In genomic region chr4:47032405-47033106, GRCh38 we compare ENCODE assay signal across 8 cellular contexts. TPM values are rescaled to one million over a fixed set of nuclear protein-coding genes. Genes with fewer than 3 reads are reported as not detected.
A peak's percentile ranks its signal among the peaks of the same experiment; 100 is the strongest.
DNase-seq lines count a peak whose midpoint lies in the region; ATAC-seq and TF ChIP-seq lines count a peak whose summit lies in the region.

No MANE protein-coding gene starts in this region.

- no peaks in the 10 kb centered on the region for H3K9me3 ChIP-seq in Panc1 (ENCODE audit: control insufficient read depth, insufficient read depth, low read depth, low read length)
- H3K9me3 ChIP-seq in ascending aorta, result no peaks in the 10 kb centered on the region
- no peaks in the 10 kb centered on the region for H3K9me3 ChIP-seq in right cardiac atrium (ENCODE audit: control insufficient read depth, low read length)
- H3K9me3 ChIP-seq in psoas muscle, result no peaks in the 10 kb centered on the region

- CTCF ChIA-PET in Panc1 (lab: Charles Lee), result no interaction called here

- peak; percentile 50 for DNase-seq in DMS 273 treated with DMSO at 0.1 percent for 48 hours (lab: John Stamatoyannopoulos, UW)
- DNase-seq in Panc1 (ENCODE audit: low read depth, low spot score), result peak; percentile 55
- peak in 1 of 2 donors; percentile 65 for DNase-seq in ascending aorta (ENCODE audit: low spot score in 2 of 2)
- DNase-seq in right cardiac atrium, result peak; percentile 64 to 86 (median 83)
- peak in 1 of 2 donors; percentile 12 for DNase-seq in psoas muscle
- no peak for DNase-seq in effector CD8-positive, alpha-beta T cell (lab: John Stamatoyannopoulos, UW)

- no peaks in the 10 kb centered on the region for H3K36me3 ChIP-seq in Panc1 (ENCODE audit: control insufficient read depth, insufficient read depth, low read length)
- no peaks in the 10 kb centered on the region for H3K36me3 ChIP-seq in ascending aorta
- H3K36me3 ChIP-seq in psoas muscle (ENCODE audit: insufficient read depth in 1 of 2, low read depth in 1 of 2), result no peaks in the 10 kb centered on the region

- ATAC-seq in GM19468 (IDR thresholded peaks at IDR 0.05; ENCODE audit: extremely low read depth, unreplicated experiment), result peak; percentile 83
- peak; percentile 76 for ATAC-seq in HG03558 (IDR thresholded peaks at IDR 0.05; ENCODE audit: extremely low read depth, unreplicated experiment)
- peak; percentile 94 for ATAC-seq in Panc1
- peak; percentile 96 to 98 for ATAC-seq in right cardiac atrium
- ATAC-seq in psoas muscle, result no peak

- H3K27me3 ChIP-seq in Panc1 (ENCODE audit: control insufficient read depth, insufficient read depth, low read length), result 0 out of 2 replicates have a peak, but pooled peaks cover 5% of the 10 kb centered on the region
- H3K27me3 ChIP-seq in ascending aorta, result no peaks in the 10 kb centered on the region
- no peaks in the 10 kb centered on the region for H3K27me3 ChIP-seq in right cardiac atrium (ENCODE audit: control insufficient read depth, insufficient read depth)
- peaks cover 0 to 25% (median 10%) of the 10 kb centered on the region in 3 donors for H3K27me3 ChIP-seq in psoas muscle (ENCODE audit: insufficient read depth in 3 of 3, low read length in 2 of 3)

- 2% methylated on average over 47 of the region's 47 CpGs for WGBS in right cardiac atrium
- WGBS in psoas muscle, 3 donors, result 3 to 4% (median 4%) methylated on average over 42 to 47 of the region's 47 CpGs

- in situ Hi-C loops in Panc1 (cut with HindIII; ENCODE audit: low pct_unique_long_range_greater_than_20kb, low sequenced_read_pairs), result no loop called here

- H3K4me3 ChIP-seq in Panc1 (ENCODE audit: low read depth in 2 of 2, low read length in 2 of 2) (peak overlapping the region; percentile 37 to 60), ascending aorta (peak overlapping the region; percentile 40 to 48), right cardiac atrium (ENCODE audit: low read length) (peak overlapping the region; percentile 29), psoas muscle (peak overlapping the region; percentile 43)

- no TSS peak for BruUV-seq in Panc1 (replicated peaks; lab: Mats Ljungman, UMichigan)

- POLR2A ChIA-PET in Panc1 (lab: Charles Lee), result no interaction called here

- H3K4me1 ChIP-seq in Panc1 (ENCODE audit: control insufficient read depth, insufficient read depth, low read length) (peaks cover 4% of the 10 kb centered on the region; the same call in 1 of the 2 replicates), ascending aorta (peaks cover 0 to 2% of the 10 kb centered on the region in 2 donors), right cardiac atrium (ENCODE audit: control insufficient read depth, insufficient read depth, low read length) (no peaks in the 10 kb centered on the region), psoas muscle (no peaks in the 10 kb centered on the region)

- intact Hi-C loops in Panc1 (cut with micrococcal nuclease; ENCODE audit: unreplicated experiment), result loop anchor here (5.0 kb wide), 1 partner anchor 190 kb away; no protein-coding TSS in a partner anchor
- intact Hi-C loops in ascending aorta (cut with DNase I), result loop anchor here (1.0 kb wide), 2 partner anchors 100 to 187 kb away; no protein-coding TSS in a partner anchor
- intact Hi-C loops in right cardiac atrium (cut with DNase I), result loop anchor here in 3 of 4 donors (5.0 to 10.0 kb wide), 3 partner anchors 98 to 188 kb away; no protein-coding TSS in a partner anchor
- intact Hi-C loops in psoas muscle (cut with DNase I), result no loop called here

- no peak overlapping the region for H3K27ac ChIP-seq in Panc1 (ENCODE audit: low read length)
- no peak overlapping the region for H3K27ac ChIP-seq in ascending aorta
- no peak overlapping the region for H3K27ac ChIP-seq in right cardiac atrium (ENCODE audit: low read length)
- H3K27ac ChIP-seq in psoas muscle, result no peak overlapping the region

- TF ChIP-seq CTCF in Panc1 (IDR thresholded peaks at IDR 0.05) (peak; percentile 79), ascending aorta (IDR thresholded peaks at IDR 0.05) (peak; percentile 7 to 50 (median 44)), psoas muscle (IDR thresholded peaks at IDR 0.05) (no peak)

RNA-seq across cellular contexts. Expression of gene GABRB1, which starts 1.2 kb away (rescaled TPM):
- total RNA-seq in Panc1 (2021; ENCODE audit: unreplicated experiment) (not detected), ascending aorta (0.53 TPM), right cardiac atrium (1 to 10 TPM; 2.2 to 4.6 (median 3.2) TPM), psoas muscle (not detected)
- polyA plus RNA-seq in Panc1 (2012; ENCODE audit: insufficient read length), result not detected
- polyA plus RNA-seq in right cardiac atrium (1.00 TPM), psoas muscle (not detected)

RNA-seq across cellular contexts. Expression of gene GABRA4, which starts 39.2 kb away (rescaled TPM):
- total RNA-seq in Panc1 (2021; ENCODE audit: unreplicated experiment) (not detected), ascending aorta (0.11 TPM), right cardiac atrium (1 to 10 TPM in 1 of 4 donors, under 1 TPM in 3; 0.03 to 1.9 (median 0.26) TPM), psoas muscle (not detected)
- polyA plus RNA-seq in Panc1 (2012; ENCODE audit: insufficient read length), result not detected
- polyA plus RNA-seq in right cardiac atrium (0.18 TPM), psoas muscle (under 1 TPM in 1 of 3 donors, not detected in 2; 0.01 TPM)

Comparison
In these comparisons a context has a peak if more than half of its experiments do, and no peak if none do; other contexts are left out.
1. ATAC-seq: peak in GM19468 (single experiment), HG03558 (single experiment), Panc1 (single experiment) and right cardiac atrium (2 of 2); none in psoas muscle (0 of 4).
2. intact Hi-C loops: an anchor here in Panc1 (5.0 kb wide), ascending aorta (1.0 kb wide) and right cardiac atrium (5.0 to 10.0 kb wide); none called in psoas muscle.
3. Peak in every context shown above with its lines, with median percentiles within 50 percentile points of each other: H3K4me3 ChIP-seq.